1 cellular context compared by ENCODE assay signal in the genomic region with DNA sequence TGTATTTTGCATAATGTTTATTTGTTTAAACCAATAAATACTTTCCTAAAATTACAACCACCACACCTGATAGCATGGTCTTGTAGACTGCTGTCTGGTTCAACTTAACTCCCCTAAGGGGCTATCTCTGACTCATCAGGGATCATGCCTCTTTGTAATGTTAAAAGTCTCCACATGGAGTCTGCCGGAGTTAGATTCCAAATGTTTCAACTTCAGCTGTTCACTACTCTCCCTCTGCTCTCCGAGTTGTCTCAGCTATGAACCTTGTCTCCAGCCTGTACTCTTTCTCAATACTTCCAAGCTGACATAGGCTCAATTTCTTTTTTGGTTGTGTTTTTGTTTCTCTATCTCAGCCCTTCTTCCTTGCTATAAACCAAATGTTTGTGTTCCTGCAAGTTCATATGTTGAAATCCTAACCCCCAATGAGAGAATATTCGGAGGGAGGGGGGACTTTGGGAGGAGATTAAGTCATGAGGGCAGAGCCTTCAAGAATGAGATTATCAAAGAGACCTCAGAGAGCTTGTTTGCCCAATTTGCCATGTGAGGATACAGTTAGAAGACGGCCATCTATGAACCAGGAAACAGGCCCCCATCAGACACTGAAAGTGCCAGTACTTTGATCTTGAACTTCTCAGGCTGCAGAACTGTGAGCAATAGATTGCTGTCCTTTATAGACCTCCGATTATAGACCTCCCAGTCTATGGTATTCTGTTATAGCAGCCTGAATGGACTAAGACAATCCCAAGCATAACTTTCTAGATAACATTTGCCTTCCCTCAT.
TF ChIP-seq lines count a peak whose summit lies in the region.

No MANE protein-coding gene starts in this region.

TF ChIP-seq in GM23338, 12 proteins besides CTCF, POLR2A, EP300 and RAD21 (continued from another document):
- TF ChIP-seq, protein P1, sequence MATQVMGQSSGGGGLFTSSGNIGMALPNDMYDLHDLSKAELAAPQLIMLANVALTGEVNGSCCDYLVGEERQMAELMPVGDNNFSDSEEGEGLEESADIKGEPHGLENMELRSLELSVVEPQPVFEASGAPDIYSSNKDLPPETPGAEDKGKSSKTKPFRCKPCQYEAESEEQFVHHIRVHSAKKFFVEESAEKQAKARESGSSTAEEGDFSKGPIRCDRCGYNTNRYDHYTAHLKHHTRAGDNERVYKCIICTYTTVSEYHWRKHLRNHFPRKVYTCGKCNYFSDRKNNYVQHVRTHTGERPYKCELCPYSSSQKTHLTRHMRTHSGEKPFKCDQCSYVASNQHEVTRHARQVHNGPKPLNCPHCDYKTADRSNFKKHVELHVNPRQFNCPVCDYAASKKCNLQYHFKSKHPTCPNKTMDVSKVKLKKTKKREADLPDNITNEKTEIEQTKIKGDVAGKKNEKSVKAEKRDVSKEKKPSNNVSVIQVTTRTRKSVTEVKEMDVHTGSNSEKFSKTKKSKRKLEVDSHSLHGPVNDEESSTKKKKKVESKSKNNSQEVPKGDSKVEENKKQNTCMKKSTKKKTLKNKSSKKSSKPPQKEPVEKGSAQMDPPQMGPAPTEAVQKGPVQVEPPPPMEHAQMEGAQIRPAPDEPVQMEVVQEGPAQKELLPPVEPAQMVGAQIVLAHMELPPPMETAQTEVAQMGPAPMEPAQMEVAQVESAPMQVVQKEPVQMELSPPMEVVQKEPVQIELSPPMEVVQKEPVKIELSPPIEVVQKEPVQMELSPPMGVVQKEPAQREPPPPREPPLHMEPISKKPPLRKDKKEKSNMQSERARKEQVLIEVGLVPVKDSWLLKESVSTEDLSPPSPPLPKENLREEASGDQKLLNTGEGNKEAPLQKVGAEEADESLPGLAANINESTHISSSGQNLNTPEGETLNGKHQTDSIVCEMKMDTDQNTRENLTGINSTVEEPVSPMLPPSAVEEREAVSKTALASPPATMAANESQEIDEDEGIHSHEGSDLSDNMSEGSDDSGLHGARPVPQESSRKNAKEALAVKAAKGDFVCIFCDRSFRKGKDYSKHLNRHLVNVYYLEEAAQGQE (IDR thresholded peaks at IDR 0.05; ENCODE audit: unreplicated experiment) = no peak
- no peak for TF ChIP-seq ZNF114 (CRISPR knock-in tag; IDR thresholded peaks at IDR 0.05)
- TF ChIP-seq, protein P2, sequence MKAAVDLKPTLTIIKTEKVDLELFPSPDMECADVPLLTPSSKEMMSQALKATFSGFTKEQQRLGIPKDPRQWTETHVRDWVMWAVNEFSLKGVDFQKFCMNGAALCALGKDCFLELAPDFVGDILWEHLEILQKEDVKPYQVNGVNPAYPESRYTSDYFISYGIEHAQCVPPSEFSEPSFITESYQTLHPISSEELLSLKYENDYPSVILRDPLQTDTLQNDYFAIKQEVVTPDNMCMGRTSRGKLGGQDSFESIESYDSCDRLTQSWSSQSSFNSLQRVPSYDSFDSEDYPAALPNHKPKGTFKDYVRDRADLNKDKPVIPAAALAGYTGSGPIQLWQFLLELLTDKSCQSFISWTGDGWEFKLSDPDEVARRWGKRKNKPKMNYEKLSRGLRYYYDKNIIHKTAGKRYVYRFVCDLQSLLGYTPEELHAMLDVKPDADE (IDR thresholded peaks at IDR 0.05) = no peak
